8 cellular contexts compared by ENCODE assay signal in genomic region chr2:48601349-48601748, GRCh38. TPM values are rescaled to one million over a fixed set of nuclear protein-coding genes. Genes with fewer than 3 reads are reported as not detected.
DNase-seq lines count a peak whose midpoint lies in the region; ATAC-seq and TF ChIP-seq lines count a peak whose summit lies in the region.

No MANE protein-coding gene starts in this region.

- H3F3A ChIP-seq in PC-9 (ENCODE audit: insufficient read depth, low read depth): no peaks in the 10 kb centered on the region

- 67 to 68% methylated on average over 7 of the region's 7 CpGs for WGBS in gastroesophageal sphincter (ENCODE audit: low coverage in 1 of 2), 2 donors
- WGBS in upper lobe of left lung, 2 donors: 55 to 63% methylated on average over 7 of the region's 7 CpGs

- TF ChIP-seq POLR2A in gastroesophageal sphincter (IDR thresholded peaks at IDR 0.05) (no peak), upper lobe of left lung (IDR thresholded peaks at IDR 0.05) (no peak)

- POLR2A ChIA-PET in PC-9 (lab: Charles Lee; ENCODE audit: unreplicated experiment): no interaction called here

- no peak overlapping the region for H2AFZ ChIP-seq in PC-9

- ATAC-seq in gastroesophageal sphincter (no peak), upper lobe of left lung (ENCODE audit: low FRiP score in 2 of 2) (peak in 1 of 2 donors; percentile 79), HG03565 (IDR thresholded peaks at IDR 0.05; ENCODE audit: unreplicated experiment) (no peak)

- no peaks in the 10 kb centered on the region for H4K20me1 ChIP-seq in PC-9 (ENCODE audit: insufficient read depth)

- H3K36me3 ChIP-seq in PC-9 (ENCODE audit: low read depth) (no peaks in the 10 kb centered on the region), gastroesophageal sphincter (peaks cover 3 to 35% of the 10 kb centered on the region in 2 donors), upper lobe of left lung (peaks cover 0 to 12% (median 2%) of the 10 kb centered on the region in 4 donors)

- H3K4me1 ChIP-seq in PC-9 (replicated peaks; ENCODE audit: insufficient read depth): no peaks in the 10 kb centered on the region
- peaks cover 0 to 30% (median 0%) of the 10 kb centered on the region in 3 donors for H3K4me1 ChIP-seq in gastroesophageal sphincter
- H3K4me1 ChIP-seq in upper lobe of left lung: no peaks in the 10 kb centered on the region

- intact Hi-C loops in PC-9 (cut with micrococcal nuclease; ENCODE audit: unreplicated experiment): loop anchor here (1.0 to 5.0 kb wide), 6 partner anchors 126 to 1891 kb away; no protein-coding TSS in a partner anchor

- CTCF ChIA-PET in PC-9 (lab: Charles Lee): no interaction called here

- H3K4me3 ChIP-seq in PC-9 (no peak overlapping the region), gastroesophageal sphincter (no peak overlapping the region), upper lobe of left lung (no peak overlapping the region)

- peak; percentile 61; the same call in 1 of the 2 replicates for TF ChIP-seq CTCF in PC-9 (conservative IDR thresholded peaks at IDR 0.05)
- TF ChIP-seq CTCF in gastroesophageal sphincter (IDR thresholded peaks at IDR 0.05): peak in 3 of 4 experiments; percentile 9 to 45 (median 26)
- TF ChIP-seq CTCF in upper lobe of left lung (IDR thresholded peaks at IDR 0.05): peak in 4 of 6 experiments; percentile 19 to 44 (median 28)

- no peaks in the 10 kb centered on the region for H3K9me3 ChIP-seq in PC-9 (ENCODE audit: insufficient read depth, low read depth)
- H3K9me3 ChIP-seq in gastroesophageal sphincter: no peaks in the 10 kb centered on the region
- no peaks in the 10 kb centered on the region for H3K9me3 ChIP-seq in upper lobe of left lung

- no peaks in the 10 kb centered on the region for H3K9me2 ChIP-seq in PC-9 (ENCODE audit: insufficient read depth)

- H3K27me3 ChIP-seq in PC-9 (ENCODE audit: insufficient read depth, low read depth) (no peaks in the 10 kb centered on the region), gastroesophageal sphincter (no peaks in the 10 kb centered on the region), upper lobe of left lung (no peaks in the 10 kb centered on the region)

- H3K27ac ChIP-seq in PC-9 (no peak overlapping the region), gastroesophageal sphincter (peak overlapping the region in 2 of 4 donors; percentile 2 to 27), upper lobe of left lung (no peak overlapping the region)

- no TSS peak for BruUV-seq in PC-9 (replicated peaks; lab: Mats Ljungman, UMichigan)

- DNase-seq in EL (peak; percentile 15), HCEC 1CT (peak; percentile 22), PC-9 (peak in 1 of 2 experiments; percentile 47), upper lobe of left lung (peak in 1 of 2 donors; percentile 51), LoVo (ENCODE audit: low spot score) (no peak), AG08395 (ENCODE audit: low spot score) (no peak)

- no peak overlapping the region for H3K4me2 ChIP-seq in PC-9

- TF ChIP-seq EP300 in gastroesophageal sphincter (IDR thresholded peaks at IDR 0.05) (no peak), upper lobe of left lung (IDR thresholded peaks at IDR 0.05) (no peak)

- H3K79me2 ChIP-seq in PC-9 (ENCODE audit: low read depth): no peaks in the 10 kb centered on the region

RNA-seq across cellular contexts. Expression of gene GTF2A1L, which starts 16.3 kb away (rescaled TPM):
- not detected in 2 replicates for total RNA-seq in PC-9 (2021)
- total RNA-seq in gastroesophageal sphincter: 10 to 100 TPM; 14.1 to 32.2 (median 22.1) TPM
- total RNA-seq in upper lobe of left lung: 1 to 10 TPM in 1 of 6 donors, under 1 TPM in 2, not detected in 3; 0.61 to 1.1 (median 0.89) TPM

Comparison
In these comparisons a context has a peak if more than half of its experiments do, and no peak if none do; other contexts are left out.
1. DNase-seq: peak in EL (single experiment) and HCEC 1CT (single experiment); none in LoVo (single experiment) and AG08395 (single experiment).
2. RNA of gene GTF2A1L, which starts 16.3 kb away (total RNA-seq): 14.1 to 32.2 TPM in gastroesophageal sphincter; 0.61 to 1.1 TPM in upper lobe of left lung and not detected in PC-9; every median in the first group is over 4 times any median in the second.
3. Peak in every context shown above with its lines, with median percentiles within 50 percentile points of each other: CTCF ChIP-seq.